24 cellular contexts compared by ENCODE assay signal in genomic region chr11:68831124-68831523, GRCh38. TPM values are rescaled to one million over a fixed set of nuclear protein-coding genes. Genes with fewer than 3 reads are reported as not detected.
DNase-seq lines count a peak whose midpoint lies in the region; ATAC-seq and TF ChIP-seq lines count a peak whose summit lies in the region.
"Had no signal": no experiment of that assay in that cellular context is flagged by ENCODE, and none has a peak within 500 bp of the region (broad histone marks: within the 10 kb centered on the region; RNA-seq: fewer than 3 reads in every experiment).

No MANE protein-coding gene starts in this region.

- H2AFZ ChIP-seq in OCI-LY7 (ENCODE audit: low read length), result no peak overlapping the region

- no peaks in the 10 kb centered on the region for H3K79me2 ChIP-seq in OCI-LY7 (ENCODE audit: insufficient read depth, low read depth, low read length)

- peak overlapping the region; percentile 70 to 87 for H3K27ac ChIP-seq in mucosa of rectum (ENCODE audit: low read depth in 2 of 2, low read length in 2 of 2)
- H3K27ac ChIP-seq in OCI-LY7 (ENCODE audit: low read depth, low read length, poor library complexity, severe bottlenecking), result no peak overlapping the region
- H3K27ac ChIP-seq: A549, left lung, suprapubic skin had no signal

- TF ChIP-seq CTCF in OCI-LY7 (conservative IDR thresholded peaks at IDR 0.05; ENCODE audit: low read length), result no peak

- H3K4me1 Mint-ChIP-seq in activated T-cell treated with anti-CD3 and anti-CD28 coated beads, Interleukin-2, amount 50 U/mL, for 24 hours (ENCODE audit: low read depth), result peaks cover 26% of the 10 kb centered on the region
- H3K4me1 Mint-ChIP-seq in activated T-cell treated with anti-CD3 and anti-CD28 coated beads, Interleukin-2, amount 50 U/mL, for 72 hours (ENCODE audit: low read depth), result peaks cover 24% of the 10 kb centered on the region
- peaks cover 22% of the 10 kb centered on the region for H3K4me1 Mint-ChIP-seq in T-helper 17 cell

- H3K4me2 ChIP-seq in OCI-LY7 (ENCODE audit: low read length), result no peak overlapping the region
- H3K4me2 ChIP-seq: A549 had no signal

- H3K9me3 ChIP-seq in T-helper 17 cell (ENCODE audit: control insufficient read depth, low read length, poor library complexity, severe bottlenecking), result no peaks in the 10 kb centered on the region
- H3K9me3 ChIP-seq in mucosa of rectum (ENCODE audit: control insufficient read depth in 2 of 2, low read length in 2 of 2), result no peaks in the 10 kb centered on the region
- H3K9me3 ChIP-seq in OCI-LY7 (ENCODE audit: low read length), result no peaks in the 10 kb centered on the region
- H3K9me3 ChIP-seq: A549, gastroesophageal sphincter, left lung, suprapubic skin had no signal

- H3K4me3 ChIP-seq in mucosa of rectum (ENCODE audit: low read length in 2 of 2), result peak overlapping the region; percentile 17 to 39
- no peak overlapping the region for H3K4me3 ChIP-seq in OCI-LY7 (ENCODE audit: low read depth, low read length, poor library complexity, severe bottlenecking)
- H3K4me3 ChIP-seq: A549, gastroesophageal sphincter, left lung, suprapubic skin had no signal

- no peaks in the 10 kb centered on the region for H3K27me3 ChIP-seq in mucosa of rectum (ENCODE audit: control insufficient read depth in 2 of 2, insufficient read depth in 2 of 2, low read length in 2 of 2)
- H3K27me3 ChIP-seq: gastroesophageal sphincter, left lung, suprapubic skin had no signal

- H3K4me3 Mint-ChIP-seq in activated T-cell treated with anti-CD3 and anti-CD28 coated beads, Interleukin-2, amount 50 U/mL, for 24 hours, result no peak overlapping the region
- H3K4me3 Mint-ChIP-seq in activated T-cell treated with anti-CD3 and anti-CD28 coated beads, Interleukin-2, amount 50 U/mL, for 72 hours, result no peak overlapping the region
- no peak overlapping the region for H3K4me3 Mint-ChIP-seq in T-helper 17 cell
- H3K4me3 Mint-ChIP-seq: activated CD4-positive, alpha-beta T cell treated with anti-CD3 and anti-CD28 coated beads for 36 hours; activated naive CD8-positive, alpha-beta T cell treated with anti-CD3 and anti-CD28 coated beads, Interleukin-2, amount 50 U/mL, for 24 hours; immature natural killer cell; stimulated activated memory B cell treated with anti-CD40 and anti-IgM and Interleukin-4, amounts not matched to agents 10 μg/mL and 1 μg/mL and 100 μg/mL, for 72 hours; T-helper 1 cell treated with Interleukin-12 subunit alpha and Interleukin-12 subunit beta and Interleukin-4 antibody, amounts not matched to agents 30 μg/mL and 1 μg/mL, for 36 hours had no signal

- CTCF ChIA-PET in OCI-LY7 (lab: Charles Lee; ENCODE audit: unreplicated experiment), result no interaction called here

- no TSS peak for BruUV-seq in OCI-LY7 (replicated peaks; lab: Mats Ljungman, UMichigan)

- H3K9ac ChIP-seq in mucosa of rectum (ENCODE audit: low read depth in 1 of 2, low read length in 2 of 2), result peak overlapping the region; percentile 28 to 50

- peaks cover 3% of the 10 kb centered on the region for H3K36me3 Mint-ChIP-seq in activated T-cell treated with anti-CD3 and anti-CD28 coated beads, Interleukin-2, amount 50 U/mL, for 24 hours (ENCODE audit: low read depth)
- peaks cover 0 to 2% of the 10 kb centered on the region in 2 donors for H3K36me3 Mint-ChIP-seq in activated T-cell treated with anti-CD3 and anti-CD28 coated beads, Interleukin-2, amount 50 U/mL, for 72 hours (ENCODE audit: insufficient read depth in 2 of 2)
- H3K36me3 Mint-ChIP-seq in T-helper 17 cell (ENCODE audit: low read depth), result peaks cover 3% of the 10 kb centered on the region
- H3K36me3 Mint-ChIP-seq: natural killer cell had no signal

- H3K4me1 ChIP-seq in mucosa of rectum (ENCODE audit: control insufficient read depth in 2 of 2, insufficient read depth in 2 of 2, low read length in 2 of 2), result peaks cover 74 to 88% of the 10 kb centered on the region in 2 donors
- no peaks in the 10 kb centered on the region for H3K4me1 ChIP-seq in OCI-LY7 (ENCODE audit: insufficient read depth, low read length, poor library complexity, severe bottlenecking)

- H3K9me2 ChIP-seq in OCI-LY7 (ENCODE audit: insufficient read depth, low read length), result no peaks in the 10 kb centered on the region

- no peaks in the 10 kb centered on the region for H4K20me1 ChIP-seq in OCI-LY7 (ENCODE audit: insufficient read depth, low read length)

- intact Hi-C loops in OCI-LY7 (cut with micrococcal nuclease; ENCODE audit: unreplicated experiment), result no loop called here

- DNase-seq in activated T-cell treated with anti-CD3 and anti-CD28 coated beads, Interleukin-2, amount 50 U/mL, for 24 hours, result no peak
- no peak for DNase-seq in activated T-cell treated with anti-CD3 and anti-CD28 coated beads, Interleukin-2, amount 50 U/mL, for 72 hours
- no peak for DNase-seq in T-helper 17 cell
- DNase-seq in stimulated activated CD4-positive, alpha-beta T cell treated with anti-CD3 and anti-CD28 coated beads, Interleukin-15, amount 100 ng/mL, for 24 hours, result no peak
- DNase-seq in OCI-LY7 (ENCODE audit: low spot score), result no peak
- DNase-seq in CD1c-positive myeloid dendritic cell (ENCODE audit: extremely low spot score), result no peak
- DNase-seq: activated CD4-positive, alpha-beta T cell treated with anti-CD3 and anti-CD28 coated beads for 36 hours; activated CD8-positive, alpha-beta memory T cell treated with anti-CD3 and anti-CD28 coated beads for 24 hours; activated naive CD8-positive, alpha-beta T cell treated with anti-CD3 and anti-CD28 coated beads, Interleukin-2, amount 50 U/mL, for 24 hours; activated T-cell treated with anti-CD3 and anti-CD28 coated beads, Interleukin-2, amount 50 U/mL, for 1 hour; DMS153; hippocampal formation; immature natural killer cell; left lung; natural killer cell; stimulated activated CD4-positive, alpha-beta T cell treated with anti-CD3 and anti-CD28 coated beads, Interleukin-12 subunit alpha, Interleukin-12 subunit beta, amount 100 ng/mL, for 4 hours; stimulated activated CD4-positive, alpha-beta T cell treated with anti-CD3 and anti-CD28 coated beads, Interleukin-4, amount 100 ng/mL, for 24 hours had no signal

- ATAC-seq in activated T-cell treated with anti-CD3 and anti-CD28 coated beads, Interleukin-2, amount 50 U/mL, for 72 hours (replicated peaks in 1 of 2), result no peak
- ATAC-seq in T-helper 17 cell, result no peak
- ATAC-seq in HG03442 (IDR thresholded peaks at IDR 0.05; ENCODE audit: unreplicated experiment), result no peak
- ATAC-seq: A549; activated CD4-positive, alpha-beta T cell treated with anti-CD3 and anti-CD28 coated beads for 36 hours; activated naive CD8-positive, alpha-beta T cell treated with anti-CD3 and anti-CD28 coated beads, Interleukin-2, amount 50 U/mL, for 24 hours; gastroesophageal sphincter; left lung; natural killer cell; stimulated activated memory B cell treated with anti-CD40 and anti-IgM and Interleukin-4, amounts not matched to agents 10 μg/mL and 1 μg/mL and 100 μg/mL, for 72 hours had no signal

- no peaks in the 10 kb centered on the region for H3K9me3 Mint-ChIP-seq in activated T-cell treated with anti-CD3 and anti-CD28 coated beads, Interleukin-2, amount 50 U/mL, for 24 hours
- H3K9me3 Mint-ChIP-seq in activated T-cell treated with anti-CD3 and anti-CD28 coated beads, Interleukin-2, amount 50 U/mL, for 72 hours, result no peaks in the 10 kb centered on the region
- H3K9me3 Mint-ChIP-seq: activated naive CD8-positive, alpha-beta T cell treated with anti-CD3 and anti-CD28 coated beads, Interleukin-2, amount 50 U/mL, for 24 hours; immature natural killer cell; natural killer cell; stimulated activated memory B cell treated with anti-CD40 and anti-IgM and Interleukin-4, amounts not matched to agents 10 μg/mL and 1 μg/mL and 100 μg/mL, for 72 hours; T-helper 1 cell treated with Interleukin-12 subunit alpha and Interleukin-12 subunit beta and Interleukin-4 antibody, amounts not matched to agents 30 μg/mL and 1 μg/mL, for 36 hours had no signal

- peaks cover 5 to 16% of the 10 kb centered on the region in 2 donors for H3K36me3 ChIP-seq in mucosa of rectum (ENCODE audit: control insufficient read depth in 2 of 2, insufficient read depth in 2 of 2, low read length in 2 of 2)
- H3K36me3 ChIP-seq in OCI-LY7 (ENCODE audit: insufficient read depth, low read length), result no peaks in the 10 kb centered on the region
- H3K36me3 ChIP-seq: suprapubic skin had no signal

- POLR2A ChIA-PET in OCI-LY7 (lab: Charles Lee), result no interaction called here

- peak overlapping the region; percentile 13 for H3K27ac Mint-ChIP-seq in activated T-cell treated with anti-CD3 and anti-CD28 coated beads, Interleukin-2, amount 50 U/mL, for 24 hours
- H3K27ac Mint-ChIP-seq in activated T-cell treated with anti-CD3 and anti-CD28 coated beads, Interleukin-2, amount 50 U/mL, for 72 hours, result no peak overlapping the region
- peak overlapping the region; percentile 39 for H3K27ac Mint-ChIP-seq in T-helper 17 cell
- H3K27ac Mint-ChIP-seq: activated CD4-positive, alpha-beta T cell treated with anti-CD3 and anti-CD28 coated beads for 36 hours; activated naive CD8-positive, alpha-beta T cell treated with anti-CD3 and anti-CD28 coated beads, Interleukin-2, amount 50 U/mL, for 24 hours; stimulated activated memory B cell treated with anti-CD40 and anti-IgM and Interleukin-4, amounts not matched to agents 10 μg/mL and 1 μg/mL and 100 μg/mL, for 72 hours; T-helper 1 cell treated with Interleukin-12 subunit alpha and Interleukin-12 subunit beta and Interleukin-4 antibody, amounts not matched to agents 30 μg/mL and 1 μg/mL, for 36 hours had no signal

- H3K27me3 Mint-ChIP-seq in activated T-cell treated with anti-CD3 and anti-CD28 coated beads, Interleukin-2, amount 50 U/mL, for 24 hours, result no peaks in the 10 kb centered on the region
- H3K27me3 Mint-ChIP-seq in activated T-cell treated with anti-CD3 and anti-CD28 coated beads, Interleukin-2, amount 50 U/mL, for 72 hours (ENCODE audit: low read depth), result no peaks in the 10 kb centered on the region
- H3K27me3 Mint-ChIP-seq in T-helper 17 cell, result no peaks in the 10 kb centered on the region
- H3K27me3 Mint-ChIP-seq: activated CD4-positive, alpha-beta T cell treated with anti-CD3 and anti-CD28 coated beads for 36 hours; activated naive CD8-positive, alpha-beta T cell treated with anti-CD3 and anti-CD28 coated beads, Interleukin-2, amount 50 U/mL, for 24 hours; stimulated activated memory B cell treated with anti-CD40 and anti-IgM and Interleukin-4, amounts not matched to agents 10 μg/mL and 1 μg/mL and 100 μg/mL, for 72 hours had no signal

RNA-seq across cellular contexts. Expression of gene CPT1A, which starts 10.6 kb away (rescaled TPM):
- total RNA-seq in activated T-cell treated with anti-CD3 and anti-CD28 coated beads, Interleukin-2, amount 50 U/mL, for 72 hours, result 10 to 100 TPM; 26.2 to 35.8 TPM
- total RNA-seq in T-helper 17 cell, result 10 to 100 TPM; 29.5 to 33.3 TPM
- 5.5 and 7.0 TPM in 2 replicates for total RNA-seq in OCI-LY7 (2014; rRNA removed; shearing (Covaris generic))
- 17.2 and 19.8 TPM in 2 replicates for total RNA-seq in OCI-LY7 (2022)
